ENCODE assay signal across 8 cellular contexts in genomic region chr1:54199151-54199764, GRCh38. TPM values are rescaled to one million over a fixed set of nuclear protein-coding genes. Genes with fewer than 3 reads are reported as not detected.
A peak's percentile ranks its signal among the peaks of the same experiment; 100 is the strongest.
DNase-seq lines count a peak whose midpoint lies in the region; ATAC-seq and TF ChIP-seq lines count a peak whose summit lies in the region.

No MANE protein-coding gene starts in this region.

- no peak overlapping the region for H3T11ph ChIP-seq in H9 (ENCODE audit: low read length)

- H2BK15ac ChIP-seq in H9 (ENCODE audit: low read depth, low read length) = no peak overlapping the region

- ATAC-seq in GM21528 (IDR thresholded peaks at IDR 0.05; ENCODE audit: low FRiP score, unreplicated experiment) = no peak

- no peak overlapping the region for H2BK20ac ChIP-seq in H9 (ENCODE audit: low read depth, low read length, poor library complexity, severe bottlenecking)

- no peak overlapping the region for H4K5ac ChIP-seq in H9 (ENCODE audit: insufficient read length, low read depth, low read length)

- H3K36me3 Mint-ChIP-seq in CD4-positive, alpha-beta memory T cell = peaks cover 5 to 20% of the 10 kb centered on the region in 2 donors
- peaks cover 7 to 29% (median 17%) of the 10 kb centered on the region in 3 experiments; a peak in 6 of 7 replicates for H3K36me3 Mint-ChIP-seq in H9 (ENCODE audit: insufficient read depth in 1 of 3, low read depth in 3 of 3)

- no peak overlapping the region for H4K91ac ChIP-seq in H9 (ENCODE audit: insufficient read length, low read depth, low read length)

- H3F3A ChIP-seq in SK-N-SH (replicated peaks; ENCODE audit: insufficient read depth) = no peaks in the 10 kb centered on the region

- H3K4me1 ChIP-seq in CD4-positive, alpha-beta memory T cell (ENCODE audit: insufficient read depth, low read length) = peaks cover 29% of the 10 kb centered on the region
- H3K4me1 ChIP-seq in H9 (ENCODE audit: insufficient read depth, low read length) (peaks cover 3% of the 10 kb centered on the region; the same call in 1 of the 2 replicates), SK-N-SH (ENCODE audit: control insufficient read depth in 1 of 2, insufficient read depth in 2 of 2, low read depth in 1 of 2, low read length in 1 of 2) (peaks cover 0 to 14% of the 10 kb centered on the region in 2 experiments; a peak in 2 of 4 replicates), parathyroid adenoma (peaks cover 5% of the 10 kb centered on the region)

- H3K27me3 Mint-ChIP-seq in CD4-positive, alpha-beta memory T cell = no peaks in the 10 kb centered on the region
- peaks cover 3% of the 10 kb centered on the region; the same call in 1 of the 2 replicates for H3K27me3 Mint-ChIP-seq in H9 (ENCODE audit: low read depth)

- peak overlapping the region in 6 of 7 donors; percentile 83 to 95 (median 93) for H3K27ac Mint-ChIP-seq in CD4-positive, alpha-beta memory T cell
- peak overlapping the region in 1 of 3 experiments; percentile 69; a peak in 2 of 7 replicates for H3K27ac Mint-ChIP-seq in H9

- peaks cover 17 to 40% (median 30%) of the 10 kb centered on the region in 4 donors for H3K4me1 Mint-ChIP-seq in CD4-positive, alpha-beta memory T cell
- peaks cover 15 to 20% of the 10 kb centered on the region in 2 experiments for H3K4me1 Mint-ChIP-seq in H9

- no peaks in the 10 kb centered on the region for H3K9me3 ChIP-seq in CD4-positive, alpha-beta memory T cell (ENCODE audit: control insufficient read depth in 1 of 2, low read length in 2 of 2)
- no peaks in the 10 kb centered on the region for H3K9me3 ChIP-seq in H9 (ENCODE audit: control insufficient read depth, low read depth, low read length)
- H3K9me3 ChIP-seq in SK-N-SH = no peaks in the 10 kb centered on the region
- H3K9me3 ChIP-seq in parathyroid adenoma (ENCODE audit: control insufficient read depth, low read length) = no peaks in the 10 kb centered on the region

- no peaks in the 10 kb centered on the region for H3K9me3 Mint-ChIP-seq in CD4-positive, alpha-beta memory T cell
- H3K9me3 Mint-ChIP-seq in H9 = no peaks in the 10 kb centered on the region; a peak in 1 of 5 replicates

- no peaks in the 10 kb centered on the region for H3K9me2 ChIP-seq in SK-N-SH

- no peak overlapping the region for H2AK5ac ChIP-seq in H9 (ENCODE audit: insufficient read length, low read length)

- POLR2A ChIA-PET in CD4-positive, alpha-beta memory T cell (lab: Charles Lee; ENCODE audit: partially characterized antibody) = interaction anchor here (0.6 to 2.6 kb wide), 14 partner anchors 9 to 290 kb away, joined by 3 to 20 read pairs (median 4); partner anchors contain the start of genes IFT25, LRRC42 and SSBP3
- POLR2A ChIA-PET in SK-N-SH (lab: Yijun Ruan, JAX) = interaction anchor here (0.6 to 1.9 kb wide), 2 partner anchors 21 to 208 kb away, joined by 4 read pairs; no protein-coding TSS in a partner anchor

- intact Hi-C loops in CD4-positive, alpha-beta memory T cell (cut with micrococcal nuclease) = no loop called here

- no peak for DNase-seq in CD4-positive, alpha-beta memory T cell
- DNase-seq in H9 = no peak
- no peak for DNase-seq in SK-N-SH
- peak; percentile 13 for DNase-seq in fibroblast of mammary gland (ENCODE audit: low read depth)
- no peak for DNase-seq in stimulated activated CD4-positive, alpha-beta T cell treated with anti-CD3 and anti-CD28 coated beads, Interleukin-2, amount 100 ng/mL, for 48 hours
- no peak for DNase-seq in Ammon's horn (ENCODE audit: low spot score)

- H2BK12ac ChIP-seq in H9 (ENCODE audit: insufficient read length, low read depth, low read length) = no peak overlapping the region

- no peaks in the 10 kb centered on the region for H3K27me3 ChIP-seq in CD4-positive, alpha-beta memory T cell (ENCODE audit: insufficient read depth, low read length)
- H3K27me3 ChIP-seq in H9 (ENCODE audit: insufficient read depth, low read length) (no peaks in the 10 kb centered on the region), SK-N-SH (ENCODE audit: insufficient read depth) (no peaks in the 10 kb centered on the region), parathyroid adenoma (ENCODE audit: control insufficient read depth, insufficient read depth, low read length) (no peaks in the 10 kb centered on the region)

- H3K79me2 ChIP-seq in H9 (ENCODE audit: insufficient read depth, low read length) = peaks cover 13% of the 10 kb centered on the region; the same call in 1 of the 2 replicates
- peaks cover 41% of the 10 kb centered on the region for H3K79me2 ChIP-seq in SK-N-SH (ENCODE audit: insufficient read depth)
- H3K79me2 ChIP-seq in parathyroid adenoma = peaks cover 12% of the 10 kb centered on the region

- H3K4me2 ChIP-seq in H9 (ENCODE audit: insufficient read depth, insufficient read length, low read length) (peak overlapping the region; percentile 92), SK-N-SH (peak overlapping the region; percentile 85), parathyroid adenoma (ENCODE audit: low read length) (peak overlapping the region; percentile 72)

- peak overlapping the region; percentile 76 to 83 for H3K4me3 ChIP-seq in CD4-positive, alpha-beta memory T cell (ENCODE audit: low read length in 2 of 2)
- peak overlapping the region; percentile 90 to 96 for H3K4me3 ChIP-seq in SK-N-SH (ENCODE audit: low read depth in 2 of 2, low read length in 1 of 2)
- H3K4me3 ChIP-seq in fibroblast of mammary gland (ENCODE audit: control insufficient read depth, low read depth, low read length) = peak overlapping the region; percentile 89
- H3K4me3 ChIP-seq in parathyroid adenoma (ENCODE audit: low read depth, low read length) = peak overlapping the region; percentile 89

- WGBS in H9 (ENCODE audit: extremely low coverage, insufficient read length, low lambda C conversion rate) = no CpG with 5 or more reads among the region's 17 CpGs
- WGBS in SK-N-SH (ENCODE audit: low lambda C conversion rate) = 25% methylated on average over 17 of the region's 17 CpGs

- H3K4me3 Mint-ChIP-seq in CD4-positive, alpha-beta memory T cell = peak overlapping the region; percentile 89 to 95 (median 92)
- peak overlapping the region; percentile 97 to 98 for H3K4me3 Mint-ChIP-seq in H9

- no peak overlapping the region for H4K8ac ChIP-seq in H9 (replicated peaks; ENCODE audit: insufficient read length, low read depth, low read length)

- H3K23ac ChIP-seq in H9 (ENCODE audit: insufficient read length, low read depth, low read length) = no peak overlapping the region

- CTCF ChIA-PET in CD4-positive, alpha-beta memory T cell (lab: Charles Lee; ENCODE audit: partially characterized antibody) = interaction anchor here (0.9 to 2.6 kb wide), 3 partner anchors 17 to 602 kb away, joined by 3 to 8 read pairs (median 4); no protein-coding TSS in a partner anchor
- CTCF ChIA-PET in SK-N-SH (lab: Yijun Ruan, JAX) = interaction anchor here (1.0 to 2.1 kb wide), 7 partner anchors 12 to 348 kb away, joined by 3 to 8 read pairs (median 4); partner anchors contain the start of gene ACOT11

- no peak overlapping the region for H2BK120ac ChIP-seq in H9 (ENCODE audit: low read depth, low read length, poor library complexity, severe bottlenecking)

- no peak for TF ChIP-seq RAD21 in SK-N-SH (IDR thresholded peaks at IDR 0.05; ENCODE audit: low read length)

- peak overlapping the region; percentile 72 for H3K27ac ChIP-seq in CD4-positive, alpha-beta memory T cell (ENCODE audit: low read depth, low read length)
- H3K27ac ChIP-seq in H9 (ENCODE audit: insufficient read length, low read depth, low read length) = no peak overlapping the region
- H3K27ac ChIP-seq in SK-N-SH (ENCODE audit: low read depth in 2 of 2, low read length in 1 of 2) = peak overlapping the region in 1 of 2 experiments; percentile 8; a peak in 1 of 4 replicates
- peak overlapping the region; percentile 49 for H3K27ac ChIP-seq in parathyroid adenoma

- no peak overlapping the region for H3K14ac ChIP-seq in H9 (ENCODE audit: insufficient read depth, low read length)

- no peak overlapping the region for H3K18ac ChIP-seq in H9 (ENCODE audit: insufficient read length, low read depth, low read length)

- TF ChIP-seq CTCF in H9 (conservative IDR thresholded peaks at IDR 0.05) (no peak), SK-N-SH (IDR thresholded peaks at IDR 0.05) (no peak), fibroblast of mammary gland (conservative IDR thresholded peaks at IDR 0.05; ENCODE audit: control insufficient read depth, insufficient read depth, low read depth, low read length) (no peak), parathyroid adenoma (IDR thresholded peaks at IDR 0.05) (no peak)

- H3K9ac ChIP-seq in H9 (ENCODE audit: extremely low read depth, insufficient read length, low read length) (peak overlapping the region; percentile 77), SK-N-SH (peak overlapping the region; percentile 92), parathyroid adenoma (no peak overlapping the region)

- no peaks in the 10 kb centered on the region for H4K20me1 ChIP-seq in H9 (ENCODE audit: control insufficient read depth, insufficient read depth, insufficient read length)
- no peaks in the 10 kb centered on the region for H4K20me1 ChIP-seq in SK-N-SH (ENCODE audit: insufficient read depth)

- no peak overlapping the region for H2AFZ ChIP-seq in H9 (ENCODE audit: low read length)
- H2AFZ ChIP-seq in SK-N-SH (ENCODE audit: low read depth) = peak overlapping the region; percentile 70
- H2AFZ ChIP-seq in parathyroid adenoma = peak overlapping the region; percentile 93

- H2BK5ac ChIP-seq in H9 (ENCODE audit: insufficient read length, low read length) = no peak overlapping the region

- no peak overlapping the region for H3K4ac ChIP-seq in H9 (ENCODE audit: low read depth, low read length)

- no peak for TF ChIP-seq EP300 in SK-N-SH (IDR thresholded peaks at IDR 0.05; ENCODE audit: borderline replicate concordance in 1 of 2, low read depth in 1 of 2, low read length in 1 of 2)

- H3K56ac ChIP-seq in H9 (ENCODE audit: insufficient read length, low read depth, low read length) = no peak overlapping the region

- H3K79me1 ChIP-seq in H9 (ENCODE audit: insufficient read depth, low read depth, low read length, poor library complexity, severe bottlenecking) = peaks cover 5% of the 10 kb centered on the region

- H3K23me2 ChIP-seq in H9 (ENCODE audit: insufficient read length, low read depth, low read length, poor library complexity, severe bottlenecking) = peaks cover 12% of the 10 kb centered on the region

- peaks cover under 1% of the 10 kb centered on the region for H3K36me3 ChIP-seq in CD4-positive, alpha-beta memory T cell (ENCODE audit: insufficient read depth, low read length)
- peaks cover 0 to under 1% of the 10 kb centered on the region in 2 experiments for H3K36me3 ChIP-seq in SK-N-SH (replicated peaks in 1 of 2; ENCODE audit: control insufficient read depth in 1 of 2, insufficient read depth in 2 of 2, low read length in 1 of 2)
- no peaks in the 10 kb centered on the region for H3K36me3 ChIP-seq in parathyroid adenoma (ENCODE audit: control insufficient read depth, insufficient read depth, low read length)

RNA-seq across cellular contexts. Expression of gene CYB5RL, which starts 0.6 kb away (rescaled TPM):
- 10 to 100 TPM; 10.5 to 10.7 TPM for total RNA-seq in CD4-positive, alpha-beta memory T cell
- 1 to 10 TPM; 1.3 to 4.4 TPM for polyA plus RNA-seq in CD4-positive, alpha-beta memory T cell
- 12.3 and 12.6 TPM in 2 replicates for total RNA-seq in H9 (2021)
- polyA plus RNA-seq in SK-N-SH (2012; rRNA removed) = 3.3 and 4.7 TPM in 2 replicates
- polyA plus RNA-seq in SK-N-SH (2012; cell fraction: cytosol; rRNA removed) = 2.2 and 3.0 TPM in 2 replicates
- 5.9 and 7.0 TPM in 2 replicates for polyA plus RNA-seq in SK-N-SH (2012; cell fraction: nucleus; rRNA removed)

RNA-seq across cellular contexts. Expression of gene MRPL37, which starts 0.7 kb away (rescaled TPM):
- total RNA-seq in CD4-positive, alpha-beta memory T cell = 10 to 100 TPM; 33.4 to 39.0 TPM
- polyA plus RNA-seq in CD4-positive, alpha-beta memory T cell = 10 to 100 TPM; 53.2 to 89.1 TPM
- total RNA-seq in H9 (2021) = 123 and 125 TPM in 2 replicates
- polyA plus RNA-seq in SK-N-SH (2012; rRNA removed) = 10.1 and 11.3 TPM in 2 replicates
- 13.6 and 14.2 TPM in 2 replicates for polyA plus RNA-seq in SK-N-SH (2012; cell fraction: cytosol; rRNA removed)
- polyA plus RNA-seq in SK-N-SH (2012; cell fraction: nucleus; rRNA removed) = 8.8 and 11.7 TPM in 2 replicates

RNA-seq across cellular contexts. Expression of gene CDCP2, which starts 46.5 kb away (rescaled TPM):
- under 1 TPM in 1 of 2 experiments, not detected in 1; 0.19 TPM for total RNA-seq in CD4-positive, alpha-beta memory T cell
- not detected for polyA plus RNA-seq in CD4-positive, alpha-beta memory T cell
- total RNA-seq in H9 (2021) = not detected in 2 replicates
- not detected in 2 replicates for polyA plus RNA-seq in SK-N-SH (2012; rRNA removed)
- not detected in 2 replicates for polyA plus RNA-seq in SK-N-SH (2012; cell fraction: cytosol; rRNA removed)
- polyA plus RNA-seq in SK-N-SH (2012; cell fraction: nucleus; rRNA removed) = not detected in 2 replicates
